In the genomic region with DNA sequence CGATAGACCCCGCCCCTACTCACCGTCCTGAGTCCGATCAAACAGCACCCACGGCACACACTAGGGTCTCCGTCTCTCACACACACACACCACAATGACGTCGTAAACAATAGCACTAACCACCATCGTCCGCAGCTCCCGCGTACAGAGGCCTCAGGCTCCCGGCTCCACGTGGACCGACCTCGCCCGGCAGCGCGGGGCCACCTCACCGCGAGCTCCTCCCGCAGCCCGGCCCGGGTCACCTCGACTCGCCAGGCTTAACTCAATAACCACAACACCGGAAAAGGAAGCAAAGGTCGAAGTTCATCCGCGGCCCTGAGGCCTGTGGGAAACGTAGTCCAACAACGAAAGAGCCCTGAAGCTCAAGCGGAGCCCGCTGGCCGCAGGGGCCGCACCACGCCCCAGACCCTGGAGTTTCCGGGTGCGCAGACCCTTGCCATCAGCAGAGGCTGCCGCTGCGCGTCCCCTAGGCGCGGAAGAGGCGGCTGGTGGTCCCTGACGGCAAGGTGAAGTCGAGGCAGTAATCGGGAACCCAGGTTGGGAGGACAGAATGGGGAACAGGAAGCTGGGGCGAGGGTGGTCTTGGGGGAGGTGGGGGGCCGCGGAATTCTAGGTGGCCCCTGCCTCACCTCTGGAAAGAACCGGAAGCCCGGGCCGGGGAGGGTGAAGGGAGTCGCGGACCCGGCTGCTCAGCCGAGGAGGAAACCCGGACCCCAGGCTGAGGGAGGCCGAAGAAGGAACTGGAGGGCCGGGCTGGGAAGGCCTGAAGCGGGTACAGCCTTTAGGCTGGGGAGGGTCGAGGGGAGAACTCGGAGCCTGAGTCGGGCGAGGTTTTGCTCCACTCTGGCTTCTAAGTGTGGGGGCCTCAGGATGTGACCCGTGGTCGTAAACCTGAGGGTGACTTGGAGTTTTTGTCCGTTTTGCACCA, we compare ENCODE assay signal across 1 cellular context.
A peak's percentile ranks its signal among the peaks of the same experiment; 100 is the strongest.
TF ChIP-seq lines count a peak whose summit lies in the region.

A gene (minus strand): TSS at position 273 of the 928 bp plus-strand sequence. CDS start 946 bp downstream, outside the sequence.

TF ChIP-seq in GM12878, 131 proteins besides CTCF, POLR2A, EP300 and RAD21 (continued from another document):
- TF ChIP-seq, protein P1, sequence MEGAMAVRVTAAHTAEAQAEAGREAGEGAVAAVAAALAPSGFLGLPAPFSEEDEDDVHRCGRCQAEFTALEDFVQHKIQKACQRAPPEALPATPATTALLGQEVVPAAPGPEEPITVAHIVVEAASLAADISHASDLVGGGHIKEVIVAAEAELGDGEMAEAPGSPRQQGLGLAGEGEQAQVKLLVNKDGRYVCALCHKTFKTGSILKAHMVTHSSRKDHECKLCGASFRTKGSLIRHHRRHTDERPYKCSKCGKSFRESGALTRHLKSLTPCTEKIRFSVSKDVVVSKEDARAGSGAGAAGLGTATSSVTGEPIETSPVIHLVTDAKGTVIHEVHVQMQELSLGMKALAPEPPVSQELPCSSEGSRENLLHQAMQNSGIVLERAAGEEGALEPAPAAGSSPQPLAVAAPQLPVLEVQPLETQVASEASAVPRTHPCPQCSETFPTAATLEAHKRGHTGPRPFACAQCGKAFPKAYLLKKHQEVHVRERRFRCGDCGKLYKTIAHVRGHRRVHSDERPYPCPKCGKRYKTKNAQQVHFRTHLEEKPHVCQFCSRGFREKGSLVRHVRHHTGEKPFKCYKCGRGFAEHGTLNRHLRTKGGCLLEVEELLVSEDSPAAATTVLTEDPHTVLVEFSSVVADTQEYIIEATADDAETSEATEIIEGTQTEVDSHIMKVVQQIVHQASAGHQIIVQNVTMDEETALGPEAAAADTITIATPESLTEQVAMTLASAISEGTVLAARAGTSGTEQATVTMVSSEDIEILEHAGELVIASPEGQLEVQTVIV (IDR thresholded peaks at IDR 0.05; ENCODE audit: borderline replicate concordance, partially characterized antibody), result peak; percentile 64
- 0 out of 4 replicates have a peak, but pooled peaks of 1 of the 2 experiments have one; percentile 27 for TF ChIP-seq ETV6 (conservative IDR thresholded peaks at IDR 0.05 in 1 of 2, IDR thresholded peaks at IDR 0.05 in 1 of 2; ENCODE audit: borderline replicate concordance in 1 of 2, low read depth in 1 of 2)
- peak; percentile 57 for TF ChIP-seq DPF2 (IDR thresholded peaks at IDR 0.05)
- peak; percentile 10 for TF ChIP-seq SMAD1 (IDR thresholded peaks at IDR 0.05; ENCODE audit: low read depth, partially characterized antibody)
- TF ChIP-seq PML (IDR thresholded peaks at IDR 0.05; ENCODE audit: low read length), result peak; percentile 67
- TF ChIP-seq, protein P2, sequence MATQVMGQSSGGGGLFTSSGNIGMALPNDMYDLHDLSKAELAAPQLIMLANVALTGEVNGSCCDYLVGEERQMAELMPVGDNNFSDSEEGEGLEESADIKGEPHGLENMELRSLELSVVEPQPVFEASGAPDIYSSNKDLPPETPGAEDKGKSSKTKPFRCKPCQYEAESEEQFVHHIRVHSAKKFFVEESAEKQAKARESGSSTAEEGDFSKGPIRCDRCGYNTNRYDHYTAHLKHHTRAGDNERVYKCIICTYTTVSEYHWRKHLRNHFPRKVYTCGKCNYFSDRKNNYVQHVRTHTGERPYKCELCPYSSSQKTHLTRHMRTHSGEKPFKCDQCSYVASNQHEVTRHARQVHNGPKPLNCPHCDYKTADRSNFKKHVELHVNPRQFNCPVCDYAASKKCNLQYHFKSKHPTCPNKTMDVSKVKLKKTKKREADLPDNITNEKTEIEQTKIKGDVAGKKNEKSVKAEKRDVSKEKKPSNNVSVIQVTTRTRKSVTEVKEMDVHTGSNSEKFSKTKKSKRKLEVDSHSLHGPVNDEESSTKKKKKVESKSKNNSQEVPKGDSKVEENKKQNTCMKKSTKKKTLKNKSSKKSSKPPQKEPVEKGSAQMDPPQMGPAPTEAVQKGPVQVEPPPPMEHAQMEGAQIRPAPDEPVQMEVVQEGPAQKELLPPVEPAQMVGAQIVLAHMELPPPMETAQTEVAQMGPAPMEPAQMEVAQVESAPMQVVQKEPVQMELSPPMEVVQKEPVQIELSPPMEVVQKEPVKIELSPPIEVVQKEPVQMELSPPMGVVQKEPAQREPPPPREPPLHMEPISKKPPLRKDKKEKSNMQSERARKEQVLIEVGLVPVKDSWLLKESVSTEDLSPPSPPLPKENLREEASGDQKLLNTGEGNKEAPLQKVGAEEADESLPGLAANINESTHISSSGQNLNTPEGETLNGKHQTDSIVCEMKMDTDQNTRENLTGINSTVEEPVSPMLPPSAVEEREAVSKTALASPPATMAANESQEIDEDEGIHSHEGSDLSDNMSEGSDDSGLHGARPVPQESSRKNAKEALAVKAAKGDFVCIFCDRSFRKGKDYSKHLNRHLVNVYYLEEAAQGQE (IDR thresholded peaks at IDR 0.05; ENCODE audit: low read depth, low read length), result no peak
- TF ChIP-seq, protein P3, sequence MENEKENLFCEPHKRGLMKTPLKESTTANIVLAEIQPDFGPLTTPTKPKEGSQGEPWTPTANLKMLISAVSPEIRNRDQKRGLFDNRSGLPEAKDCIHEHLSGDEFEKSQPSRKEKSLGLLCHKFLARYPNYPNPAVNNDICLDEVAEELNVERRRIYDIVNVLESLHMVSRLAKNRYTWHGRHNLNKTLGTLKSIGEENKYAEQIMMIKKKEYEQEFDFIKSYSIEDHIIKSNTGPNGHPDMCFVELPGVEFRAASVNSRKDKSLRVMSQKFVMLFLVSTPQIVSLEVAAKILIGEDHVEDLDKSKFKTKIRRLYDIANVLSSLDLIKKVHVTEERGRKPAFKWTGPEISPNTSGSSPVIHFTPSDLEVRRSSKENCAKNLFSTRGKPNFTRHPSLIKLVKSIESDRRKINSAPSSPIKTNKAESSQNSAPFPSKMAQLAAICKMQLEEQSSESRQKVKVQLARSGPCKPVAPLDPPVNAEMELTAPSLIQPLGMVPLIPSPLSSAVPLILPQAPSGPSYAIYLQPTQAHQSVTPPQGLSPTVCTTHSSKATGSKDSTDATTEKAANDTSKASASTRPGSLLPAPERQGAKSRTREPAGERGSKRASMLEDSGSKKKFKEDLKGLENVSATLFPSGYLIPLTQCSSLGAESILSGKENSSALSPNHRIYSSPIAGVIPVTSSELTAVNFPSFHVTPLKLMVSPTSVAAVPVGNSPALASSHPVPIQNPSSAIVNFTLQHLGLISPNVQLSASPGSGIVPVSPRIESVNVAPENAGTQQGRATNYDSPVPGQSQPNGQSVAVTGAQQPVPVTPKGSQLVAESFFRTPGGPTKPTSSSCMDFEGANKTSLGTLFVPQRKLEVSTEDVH (IDR thresholded peaks at IDR 0.05; ENCODE audit: low read depth, partially characterized antibody), result no peak
- TF ChIP-seq, protein P4, sequence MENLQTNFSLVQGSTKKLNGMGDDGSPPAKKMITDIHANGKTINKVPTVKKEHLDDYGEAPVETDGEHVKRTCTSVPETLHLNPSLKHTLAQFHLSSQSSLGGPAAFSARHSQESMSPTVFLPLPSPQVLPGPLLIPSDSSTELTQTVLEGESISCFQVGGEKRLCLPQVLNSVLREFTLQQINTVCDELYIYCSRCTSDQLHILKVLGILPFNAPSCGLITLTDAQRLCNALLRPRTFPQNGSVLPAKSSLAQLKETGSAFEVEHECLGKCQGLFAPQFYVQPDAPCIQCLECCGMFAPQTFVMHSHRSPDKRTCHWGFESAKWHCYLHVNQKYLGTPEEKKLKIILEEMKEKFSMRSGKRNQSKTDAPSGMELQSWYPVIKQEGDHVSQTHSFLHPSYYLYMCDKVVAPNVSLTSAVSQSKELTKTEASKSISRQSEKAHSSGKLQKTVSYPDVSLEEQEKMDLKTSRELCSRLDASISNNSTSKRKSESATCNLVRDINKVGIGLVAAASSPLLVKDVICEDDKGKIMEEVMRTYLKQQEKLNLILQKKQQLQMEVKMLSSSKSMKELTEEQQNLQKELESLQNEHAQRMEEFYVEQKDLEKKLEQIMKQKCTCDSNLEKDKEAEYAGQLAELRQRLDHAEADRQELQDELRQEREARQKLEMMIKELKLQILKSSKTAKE (IDR thresholded peaks at IDR 0.05; ENCODE audit: low read depth, poor library complexity, severe bottlenecking), result no peak
- no peak for TF ChIP-seq FOXM1 (IDR thresholded peaks at IDR 0.05; ENCODE audit: low read depth, low read length)
